ENCODE assay signal across 21 cellular contexts in genomic region chr7:102864958-102865357, GRCh38. TPM values are rescaled to one million over a fixed set of nuclear protein-coding genes. Genes with fewer than 3 reads are reported as not detected.
"Had no signal": no experiment of that assay in that cellular context is flagged by ENCODE, and none has a peak within 500 bp of the region (broad histone marks: within the 10 kb centered on the region; RNA-seq: fewer than 3 reads in every experiment).

No MANE protein-coding gene starts in this region.

- DNase-seq: activated CD4-positive, alpha-beta T cell treated with anti-CD3 and anti-CD28 coated beads for 4 hours; activated CD8-positive, alpha-beta memory T cell treated with anti-CD3 and anti-CD28 coated beads, Interleukin-2, amount 50 U/mL, for 4 hours; activated CD8-positive, alpha-beta T cell treated with anti-CD3 and anti-CD28 coated beads for 36 hours; activated T-cell treated with anti-CD3 and anti-CD28 coated beads, Interleukin-2, amount 50 U/mL, for 72 hours; amniotic stem cell; body of pancreas; central memory CD4-positive, alpha-beta T cell; Kasumi-1; KBM-7; NCI-H1092 treated with DMSO at 0.1 percent for 48 hours; NCI-H1436; NCI-H1694 treated with DMSO at 0.1 percent for 48 hours; NCI-H2029 treated with DMSO at 0.1 percent for 48 hours; NCI-H446; NCI-H524 had no signal

- ATAC-seq: activated CD4-positive, CD25-positive, alpha-beta regulatory T cell treated with anti-CD3 and anti-CD28 coated beads, Interleukin-2, amount 50 U/mL, for 24 hours; activated CD8-positive, alpha-beta T cell treated with anti-CD3 and anti-CD28 coated beads for 36 hours; activated T-cell treated with anti-CD3 and anti-CD28 coated beads, Interleukin-2, amount 50 U/mL, for 72 hours; body of pancreas; Right ventricle myocardium inferior had no signal

- FAIRE-seq: bronchial epithelial cell had no signal

- H3K4me1 Mint-ChIP-seq: activated naive CD4-positive, alpha-beta T cell treated with anti-CD3 and anti-CD28 coated beads, Interleukin-2, amount 50 U/mL, for 24 hours had no signal

- H3K27ac ChIP-seq: ascending aorta, body of pancreas had no signal

- H3K27me3 Mint-ChIP-seq: activated CD8-positive, alpha-beta T cell treated with anti-CD3 and anti-CD28 coated beads for 36 hours; activated naive CD4-positive, alpha-beta T cell treated with anti-CD3 and anti-CD28 coated beads, Interleukin-2, amount 50 U/mL, for 24 hours had no signal

- H3K4me3 ChIP-seq: ascending aorta, body of pancreas had no signal

- H3K27ac Mint-ChIP-seq: activated CD8-positive, alpha-beta T cell treated with anti-CD3 and anti-CD28 coated beads for 36 hours; activated naive CD4-positive, alpha-beta T cell treated with anti-CD3 and anti-CD28 coated beads, Interleukin-2, amount 50 U/mL, for 24 hours; activated T-cell treated with anti-CD3 and anti-CD28 coated beads, Interleukin-2, amount 50 U/mL, for 72 hours; T-helper 1 cell treated with Interleukin-12 subunit alpha and Interleukin-12 subunit beta and Interleukin-4 antibody, amounts not matched to agents 30 μg/mL and 1 μg/mL, for 36 hours had no signal

- H3K4me1 ChIP-seq: body of pancreas had no signal

- H3K36me3 ChIP-seq: ascending aorta had no signal

- H3K9me3 ChIP-seq: ascending aorta, body of pancreas had no signal

- H3K4me3 Mint-ChIP-seq: activated CD8-positive, alpha-beta T cell treated with anti-CD3 and anti-CD28 coated beads for 36 hours; activated naive CD4-positive, alpha-beta T cell treated with anti-CD3 and anti-CD28 coated beads, Interleukin-2, amount 50 U/mL, for 24 hours; activated T-cell treated with anti-CD3 and anti-CD28 coated beads, Interleukin-2, amount 50 U/mL, for 72 hours; T-helper 1 cell treated with Interleukin-12 subunit alpha and Interleukin-12 subunit beta and Interleukin-4 antibody, amounts not matched to agents 30 μg/mL and 1 μg/mL, for 36 hours had no signal

- H3K9me3 Mint-ChIP-seq: activated CD8-positive, alpha-beta T cell treated with anti-CD3 and anti-CD28 coated beads for 36 hours; activated naive CD4-positive, alpha-beta T cell treated with anti-CD3 and anti-CD28 coated beads, Interleukin-2, amount 50 U/mL, for 24 hours; activated T-cell treated with anti-CD3 and anti-CD28 coated beads, Interleukin-2, amount 50 U/mL, for 72 hours; T-helper 1 cell treated with Interleukin-12 subunit alpha and Interleukin-12 subunit beta and Interleukin-4 antibody, amounts not matched to agents 30 μg/mL and 1 μg/mL, for 36 hours had no signal

- H3K27me3 ChIP-seq: ascending aorta, body of pancreas had no signal

RNA-seq across cellular contexts. Expression of gene LRRC17, which starts 47.8 kb away (rescaled TPM):
- total RNA-seq: activated CD8-positive, alpha-beta T cell treated with anti-CD3 and anti-CD28 coated beads for 36 hours had no signal
